In genomic region chr9:126365780-126366179, GRCh38 we compare ENCODE assay signal across 21 cellular contexts. TPM values are rescaled to one million over a fixed set of nuclear protein-coding genes. Genes with fewer than 3 reads are reported as not detected.
DNase-seq lines count a peak whose midpoint lies in the region; ATAC-seq and TF ChIP-seq lines count a peak whose summit lies in the region.
"Had no signal": no experiment of that assay in that cellular context is flagged by ENCODE, and none has a peak within 500 bp of the region (broad histone marks: within the 10 kb centered on the region; RNA-seq: fewer than 3 reads in every experiment).

No MANE protein-coding gene starts in this region.

- peaks cover 4% of the 10 kb centered on the region for H3K27me3 Mint-ChIP-seq in endothelial cell (ENCODE audit: unreplicated experiment)
- H3K27me3 Mint-ChIP-seq: activated CD4-positive, alpha-beta T cell treated with anti-CD3 and anti-CD28 coated beads, Interleukin-2, amount 10 ng/mL, durations not matched to agents 24 days and 14 days; activated naive CD8-positive, alpha-beta T cell treated with anti-CD3 and anti-CD28 coated beads, Interleukin-2, amount 50 U/mL, for 24 hours; activated T-helper 17 cell treated with anti-CD3 and anti-CD28 coated beads, Interleukin-2, amount 50 U/mL, for 72 hours; CD4-positive, alpha-beta T cell; naive thymus-derived CD4-positive, alpha-beta T cell; stimulated activated memory B cell treated with anti-CD40 and anti-IgM and Interleukin-4, amounts not matched to agents 10 μg/mL and 1 μg/mL and 100 μg/mL, for 72 hours had no signal

- H3K36me3 Mint-ChIP-seq in endothelial cell (ENCODE audit: low read depth, unreplicated experiment): peaks cover 14% of the 10 kb centered on the region

- H3K36me3 ChIP-seq in HCT116 (ENCODE audit: control insufficient read depth in 1 of 2, insufficient read depth in 2 of 2, low read length in 2 of 2): no peaks in the 10 kb centered on the region
- no peaks in the 10 kb centered on the region for H3K36me3 ChIP-seq in neutrophil
- H3K36me3 ChIP-seq: thoracic aorta had no signal

- no peak overlapping the region for H2AFZ ChIP-seq in HCT116 (ENCODE audit: low read depth, low read length, poor library complexity, severe bottlenecking)
- H2AFZ ChIP-seq: parathyroid adenoma had no signal

- peak; percentile 32; the same call in 1 of the 2 replicates for TF ChIP-seq RAD21 in HCT116 (IDR thresholded peaks at IDR 0.05; ENCODE audit: low read depth)

- ATAC-seq in HCT116: no peak
- ATAC-seq in HG02884 (IDR thresholded peaks at IDR 0.05; ENCODE audit: unreplicated experiment): no peak
- ATAC-seq: activated naive CD8-positive, alpha-beta T cell treated with anti-CD3 and anti-CD28 coated beads, Interleukin-2, amount 50 U/mL, for 24 hours; activated T-helper 17 cell treated with anti-CD3 and anti-CD28 coated beads, Interleukin-2, amount 50 U/mL, for 72 hours; naive thymus-derived CD4-positive, alpha-beta T cell; stimulated activated memory B cell treated with anti-CD40 and anti-IgM and Interleukin-4, amounts not matched to agents 10 μg/mL and 1 μg/mL and 100 μg/mL, for 72 hours had no signal

- no peak for TF ChIP-seq POLR2A in HCT116 (IDR thresholded peaks at IDR 0.05; ENCODE audit: borderline replicate concordance, extremely low read depth, insufficient read depth, insufficient read length)

- no peak overlapping the region for H3K4me3 ChIP-seq in HCT116 (replicated peaks in 1 of 2; ENCODE audit: low read depth in 1 of 2, low read length in 2 of 2)
- H3K4me3 ChIP-seq in neutrophil (ENCODE audit: low read depth in 1 of 2, low read length in 1 of 2): no peak overlapping the region
- H3K4me3 ChIP-seq: thoracic aorta had no signal

- H3K9me3 ChIP-seq in HCT116 (ENCODE audit: control insufficient read depth in 1 of 2, insufficient read depth in 1 of 2, low read depth in 1 of 2, low read length in 2 of 2) (peaks cover 3 to 4% of the 10 kb centered on the region in 2 experiments; a peak in 1 of 4 replicates), neutrophil (no peaks in the 10 kb centered on the region)

- H3K27ac ChIP-seq in HCT116 (ENCODE audit: low read depth, low read length): no peak overlapping the region
- H3K27ac ChIP-seq in VCaP: no peak overlapping the region; the same call in 1 of the 2 replicates
- peak overlapping the region; percentile 49 for H3K27ac ChIP-seq in neutrophil
- H3K27ac ChIP-seq: parathyroid adenoma, thoracic aorta had no signal

- H3K4me1 ChIP-seq in HCT116 (ENCODE audit: control insufficient read depth in 1 of 2, insufficient read depth in 2 of 2, low read length in 2 of 2) (0 out of 4 replicates have a peak, but pooled peaks cover 0 to 4% of the 10 kb centered on the region in 2 experiments), neutrophil (ENCODE audit: control insufficient read depth in 1 of 2, insufficient read depth in 1 of 2, low read depth in 1 of 2, low read length in 1 of 2) (peaks cover 13 to 16% of the 10 kb centered on the region in 2 experiments)
- H3K4me1 ChIP-seq: parathyroid adenoma had no signal

- H3K4me3 Mint-ChIP-seq in endothelial cell (ENCODE audit: unreplicated experiment): no peak overlapping the region
- H3K4me3 Mint-ChIP-seq: activated CD4-positive, alpha-beta T cell treated with anti-CD3 and anti-CD28 coated beads, Interleukin-2, amount 10 ng/mL, durations not matched to agents 24 days and 14 days; activated naive CD8-positive, alpha-beta T cell treated with anti-CD3 and anti-CD28 coated beads, Interleukin-2, amount 50 U/mL, for 24 hours; activated T-helper 17 cell treated with anti-CD3 and anti-CD28 coated beads, Interleukin-2, amount 50 U/mL, for 72 hours; CD4-positive, alpha-beta T cell; naive thymus-derived CD4-positive, alpha-beta T cell; stimulated activated memory B cell treated with anti-CD40 and anti-IgM and Interleukin-4, amounts not matched to agents 10 μg/mL and 1 μg/mL and 100 μg/mL, for 72 hours had no signal

- peak overlapping the region; percentile 5 for H3K27ac Mint-ChIP-seq in endothelial cell (ENCODE audit: unreplicated experiment)
- H3K27ac Mint-ChIP-seq: activated CD4-positive, alpha-beta T cell treated with anti-CD3 and anti-CD28 coated beads, Interleukin-2, amount 10 ng/mL, durations not matched to agents 24 days and 14 days; activated naive CD8-positive, alpha-beta T cell treated with anti-CD3 and anti-CD28 coated beads, Interleukin-2, amount 50 U/mL, for 24 hours; activated T-helper 17 cell treated with anti-CD3 and anti-CD28 coated beads, Interleukin-2, amount 50 U/mL, for 72 hours; CD4-positive, alpha-beta T cell; naive thymus-derived CD4-positive, alpha-beta T cell; stimulated activated memory B cell treated with anti-CD40 and anti-IgM and Interleukin-4, amounts not matched to agents 10 μg/mL and 1 μg/mL and 100 μg/mL, for 72 hours had no signal

- H3K4me1 Mint-ChIP-seq in endothelial cell (ENCODE audit: unreplicated experiment): peaks cover 8% of the 10 kb centered on the region
- H3K4me1 Mint-ChIP-seq: activated CD4-positive, alpha-beta T cell treated with anti-CD3 and anti-CD28 coated beads, Interleukin-2, amount 10 ng/mL, durations not matched to agents 24 days and 14 days; activated T-helper 17 cell treated with anti-CD3 and anti-CD28 coated beads, Interleukin-2, amount 50 U/mL, for 72 hours; stimulated activated memory B cell treated with anti-CD40 and anti-IgM and Interleukin-4, amounts not matched to agents 10 μg/mL and 1 μg/mL and 100 μg/mL, for 72 hours had no signal

- TF ChIP-seq CTCF in HCT116 (IDR thresholded peaks at IDR 0.05 in 2 of 3, conservative IDR thresholded peaks at IDR 0.05 in 1 of 3; ENCODE audit: borderline replicate concordance in 1 of 3, insufficient read depth in 1 of 3, low read depth in 2 of 3, low read length in 2 of 3) (no peak), VCaP (conservative IDR thresholded peaks at IDR 0.05) (peak; percentile 11; the same call in 1 of the 2 replicates), endothelial cell (IDR thresholded peaks at IDR 0.05; ENCODE audit: unreplicated experiment) (no peak), neutrophil (IDR thresholded peaks at IDR 0.05) (no peak)

- H3K79me2 ChIP-seq in HCT116 (ENCODE audit: insufficient read depth, low read length): no peaks in the 10 kb centered on the region

- H3K9me2 ChIP-seq in HCT116 (ENCODE audit: insufficient read depth): no peaks in the 10 kb centered on the region

- H3K27me3 ChIP-seq in HCT116 (ENCODE audit: insufficient read depth, low read length) (no peaks in the 10 kb centered on the region), neutrophil (no peaks in the 10 kb centered on the region)

- intact Hi-C loops in HCT116 (cut with micrococcal nuclease): no loop called here

- no peak overlapping the region for H3K9ac ChIP-seq in HCT116 (ENCODE audit: low read length)
- H3K9ac ChIP-seq: parathyroid adenoma had no signal

- H4K20me1 ChIP-seq in HCT116 (ENCODE audit: insufficient read depth): no peaks in the 10 kb centered on the region

- RAD21 ChIA-PET in HCT116 (lab: Charles Lee; ENCODE audit: low non-redundant PET in 1 of 2, low total read pairs in 2 of 2, uncharacterized antibody in 2 of 2, unreplicated experiment in 2 of 2): no interaction called here

- BruUV-seq in HCT116 (replicated peaks; lab: Mats Ljungman, UMichigan): no TSS peak

- POLR2A ChIA-PET in HCT116 (lab: Charles Lee): no interaction called here

- no peak for DNase-seq in HCT116 (ENCODE audit: low read depth, low spot score)
- DNase-seq in endothelial cell (ENCODE audit: low spot score): no peak
- DNase-seq in COLO829 (ENCODE audit: low spot score): no peak
- DNase-seq in cerebellum (ENCODE audit: low spot score): no peak
- no peak for DNase-seq in effector CD8-positive, alpha-beta T cell (lab: John Stamatoyannopoulos, UW)
- DNase-seq: activated CD4-positive, alpha-beta T cell treated with anti-CD3 and anti-CD28 coated beads, Interleukin-2, amount 10 ng/mL, durations not matched to agents 24 days and 14 days; activated naive CD8-positive, alpha-beta T cell treated with anti-CD3 and anti-CD28 coated beads, Interleukin-2, amount 50 U/mL, for 24 hours; CD4-positive, alpha-beta T cell; DND-41; HCEC 1CT; mammary epithelial cell; naive thymus-derived CD4-positive, alpha-beta T cell; NCI-H2029 treated with DMSO at 0.1 percent for 48 hours; NCI-H510A treated with DMSO at 0.1 percent for 48 hours had no signal

- CTCF ChIA-PET in HCT116 (lab: Charles Lee): no interaction called here

- no peaks in the 10 kb centered on the region for H3K9me3 Mint-ChIP-seq in endothelial cell (ENCODE audit: unreplicated experiment)

- H3K4me2 ChIP-seq in HCT116 (ENCODE audit: low read length): no peak overlapping the region

TF ChIP-seq in HCT116, 20 proteins besides CTCF, POLR2A, EP300 and RAD21 (continues in another document):
- TF ChIP-seq, protein P1, sequence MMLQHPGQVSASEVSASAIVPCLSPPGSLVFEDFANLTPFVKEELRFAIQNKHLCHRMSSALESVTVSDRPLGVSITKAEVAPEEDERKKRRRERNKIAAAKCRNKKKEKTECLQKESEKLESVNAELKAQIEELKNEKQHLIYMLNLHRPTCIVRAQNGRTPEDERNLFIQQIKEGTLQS (IDR thresholded peaks at IDR 0.05): no peak
- TF ChIP-seq SIN3A (IDR thresholded peaks at IDR 0.05; ENCODE audit: low read depth): no peak
- no peak for TF ChIP-seq CEBPB (IDR thresholded peaks at IDR 0.05; ENCODE audit: low read depth)
- no peak for TF ChIP-seq ZFX (IDR thresholded peaks at IDR 0.05)
- TF ChIP-seq POLR2AphosphoS5 (IDR thresholded peaks at IDR 0.05; ENCODE audit: low read depth, low read length): no peak
- no peak for TF ChIP-seq EGR1 (IDR thresholded peaks at IDR 0.05; ENCODE audit: low read depth)
- no peak for TF ChIP-seq JUND (IDR thresholded peaks at IDR 0.05)
- TF ChIP-seq EZH2 (IDR thresholded peaks at IDR 0.05): no peak
- TF ChIP-seq SRF (IDR thresholded peaks at IDR 0.05; ENCODE audit: low read depth): no peak
- TF ChIP-seq SP1 (IDR thresholded peaks at IDR 0.05; ENCODE audit: low read depth): no peak
- no peak for TF ChIP-seq YY1 (IDR thresholded peaks at IDR 0.05; ENCODE audit: extremely low read depth, insufficient replicate concordance, low read depth, low read length)
- no peak for TF ChIP-seq ZNF274 (IDR thresholded peaks at IDR 0.05; ENCODE audit: low read depth, low read length)

RNA-seq across cellular contexts. Expression of gene MVB12B, which starts 39.2 kb away (rescaled TPM):
- total RNA-seq in HCT116 (2021; ENCODE audit: unreplicated experiment) (10.9 TPM), endothelial cell (ENCODE audit: unreplicated experiment) (18.8 TPM), cerebellum (41.7 TPM)
- 4.3 and 4.7 TPM in 2 replicates for polyA plus RNA-seq in HCT116 (2012)
